In the genomic region with DNA sequence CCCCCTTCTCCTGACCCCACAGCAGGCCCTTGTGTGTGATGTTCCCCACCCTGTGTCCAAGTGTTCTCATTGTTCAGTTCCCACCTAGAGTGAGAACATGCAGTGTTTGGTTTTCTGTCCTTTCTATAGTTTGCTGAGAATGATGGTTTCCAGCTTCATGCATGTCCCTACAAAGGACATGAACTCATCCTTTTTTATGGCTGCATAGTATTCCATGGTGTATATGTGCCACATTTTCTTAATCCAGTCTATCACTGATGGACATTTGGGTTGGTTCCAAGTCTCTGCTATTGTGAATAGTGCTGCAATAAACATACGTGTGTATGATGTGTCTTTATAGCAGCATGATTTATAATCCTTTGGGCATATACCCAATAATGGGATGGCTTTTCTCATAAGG, we compare ENCODE assay signal across 4 cellular contexts.
A peak's percentile ranks its signal among the peaks of the same experiment; 100 is the strongest.
DNase-seq lines count a peak whose midpoint lies in the region; ATAC-seq and TF ChIP-seq lines count a peak whose summit lies in the region.
"Not testable (repeated sequence)": the region's sequence is repeated elsewhere in the genome, so short reads cannot be mapped to it uniquely, and the experiment has no call there.

No MANE protein-coding gene starts in this region.

- intact Hi-C loops in HCT116 (cut with micrococcal nuclease); IMR-90 (cut with micrococcal nuclease): not testable (repeated sequence)

- not testable (repeated sequence) for TF ChIP-seq POLR2A in HCT116 (IDR thresholded peaks at IDR 0.05; ENCODE audit: borderline replicate concordance, extremely low read depth, insufficient read depth, insufficient read length); IMR-90 (IDR thresholded peaks at IDR 0.05; ENCODE audit: low read depth, low read length)

- CTCF ChIA-PET in HCT116 (lab: Charles Lee); HEK293 (lab: Yijun Ruan, JAX); IMR-90 (lab: Yijun Ruan, JAX): not testable (repeated sequence)

- not testable (repeated sequence) for H3K79me1 ChIP-seq in IMR-90 (ENCODE audit: low read depth in 1 of 2, low read length in 2 of 2)

- H4K20me1 ChIP-seq in HCT116 (ENCODE audit: insufficient read depth); IMR-90 (ENCODE audit: insufficient read depth, low read length): not testable (repeated sequence)

- POLR2A ChIA-PET in HCT116 (lab: Charles Lee); HEK293 (lab: Yijun Ruan, JAX): not testable (repeated sequence)
- POLR2A ChIA-PET in IMR-90 (lab: Charles Lee; ENCODE audit: unreplicated experiment) = interaction anchor here (0.6 kb wide), 1 partner anchor 12 kb away, joined by 3 read pairs; no protein-coding TSS in a partner anchor

- ATAC-seq in HCT116; IMR-90 (ENCODE audit: low read depth): not testable (repeated sequence)

- H2BK20ac ChIP-seq in IMR-90 (ENCODE audit: low read depth, low read length) = not testable (repeated sequence)

- H3K18ac ChIP-seq in IMR-90 (ENCODE audit: low read depth, low read length) = not testable (repeated sequence)

- not testable (repeated sequence) for H3K36me3 ChIP-seq in HCT116 (ENCODE audit: control insufficient read depth in 1 of 2, insufficient read depth in 2 of 2, low read length in 2 of 2); HEK293 (ENCODE audit: control insufficient read depth in 2 of 2, insufficient read depth in 1 of 2, low read length in 2 of 2); IMR-90 (ENCODE audit: control insufficient read depth, insufficient read depth, low read length)

- not testable (repeated sequence) for H4K5ac ChIP-seq in IMR-90 (ENCODE audit: low read depth, low read length)

- H3K9me2 ChIP-seq in HCT116 (ENCODE audit: insufficient read depth) = not testable (repeated sequence)

- not testable (repeated sequence) for H3K4me2 ChIP-seq in HCT116 (ENCODE audit: low read length); IMR-90 (ENCODE audit: low read depth, low read length)

- not testable (repeated sequence) for H3K79me2 ChIP-seq in HCT116 (ENCODE audit: insufficient read depth, low read length)

- dilution Hi-C loops in IMR-90 (cut with HindIII; ENCODE audit: low sequenced_read_pairs, unreplicated experiment) = not testable (repeated sequence)

- H3K23ac ChIP-seq in IMR-90 (ENCODE audit: low read depth, low read length) = not testable (repeated sequence)

- H3K56ac ChIP-seq in IMR-90 (ENCODE audit: extremely low read depth, insufficient read depth, low read length) = not testable (repeated sequence)

- H3K4ac ChIP-seq in IMR-90 (ENCODE audit: low read depth, low read length) = not testable (repeated sequence)

- not testable (repeated sequence) for H3K9me3 ChIP-seq in HCT116 (ENCODE audit: control insufficient read depth in 1 of 2, insufficient read depth in 1 of 2, low read depth in 1 of 2, low read length in 2 of 2); HEK293 (ENCODE audit: control insufficient read depth, insufficient read depth, low read depth, low read length); IMR-90 (ENCODE audit: control insufficient read depth, insufficient read depth, low read length)

- H2BK5ac ChIP-seq in IMR-90 (ENCODE audit: low read depth, low read length, poor library complexity, severe bottlenecking) = not testable (repeated sequence)

- H2AK5ac ChIP-seq in IMR-90 (ENCODE audit: low read depth, low read length) = 0 out of 2 replicates have a peak overlapping the region, but pooled peaks have one; percentile 13

- TF ChIP-seq RAD21 in HCT116 (IDR thresholded peaks at IDR 0.05; ENCODE audit: low read depth); IMR-90 (IDR thresholded peaks at IDR 0.05; ENCODE audit: low read length): not testable (repeated sequence)

- H3K4me1 ChIP-seq in HCT116 (ENCODE audit: control insufficient read depth in 1 of 2, insufficient read depth in 2 of 2, low read length in 2 of 2) = peaks cover 0 to 16% of the 10 kb centered on the region in 2 experiments; a peak in 1 of 4 replicates
- not testable (repeated sequence) for H3K4me1 ChIP-seq in HEK293 (ENCODE audit: control insufficient read depth, insufficient read depth, low read length); IMR-90 (ENCODE audit: control insufficient read depth, insufficient read depth, low read length)

- peak overlapping the region; percentile 19 for H2AFZ ChIP-seq in HCT116 (ENCODE audit: low read depth, low read length, poor library complexity, severe bottlenecking)
- H2AFZ ChIP-seq in IMR-90 (replicated peaks; ENCODE audit: low read length, poor library complexity) = not testable (repeated sequence)

- TF ChIP-seq CTCF in HCT116 (IDR thresholded peaks at IDR 0.05 in 2 of 3, conservative IDR thresholded peaks at IDR 0.05 in 1 of 3; ENCODE audit: borderline replicate concordance in 1 of 3, insufficient read depth in 1 of 3, low read depth in 2 of 3, low read length in 2 of 3); HEK293 (tag by site-specific recombination; IDR thresholded peaks at IDR 0.05); IMR-90 (conservative IDR thresholded peaks at IDR 0.05; ENCODE audit: low read depth, low read length): not testable (repeated sequence)

- not testable (repeated sequence) for H3K14ac ChIP-seq in IMR-90 (replicated peaks; ENCODE audit: low read depth, low read length)

- RAD21 ChIA-PET in HCT116 (lab: Charles Lee; ENCODE audit: low non-redundant PET in 1 of 2, low total read pairs in 2 of 2, uncharacterized antibody in 2 of 2, unreplicated experiment in 2 of 2) = not testable (repeated sequence)

- H3K27ac Mint-ChIP-seq in activated naive CD4-positive, alpha-beta T cell treated with anti-CD3 and anti-CD28 coated beads, Interleukin-2, amount 50 U/mL, for 24 hours = peak overlapping the region; percentile 21

- H3K4me3 ChIP-seq in HCT116 (replicated peaks in 1 of 2; ENCODE audit: low read depth in 1 of 2, low read length in 2 of 2); HEK293 (ENCODE audit: low read depth, low read length); IMR-90 (ENCODE audit: insufficient read depth, low read depth, low read length): not testable (repeated sequence)

- not testable (repeated sequence) for H3K27me3 ChIP-seq in HCT116 (ENCODE audit: insufficient read depth, low read length); IMR-90 (ENCODE audit: control insufficient read depth, insufficient read depth, low read length)

- BruUV-seq in HCT116 (replicated peaks; lab: Mats Ljungman, UMichigan); IMR-90 (replicated peaks; lab: Mats Ljungman, UMichigan): not testable (repeated sequence)

- not testable (repeated sequence) for H3K27ac ChIP-seq in HCT116 (ENCODE audit: low read depth, low read length); HEK293 (ENCODE audit: extremely low read depth, low read depth, low read length); IMR-90 (ENCODE audit: insufficient read depth, low read length)

- not testable (repeated sequence) for H3K4me1 Mint-ChIP-seq in activated naive CD4-positive, alpha-beta T cell treated with anti-CD3 and anti-CD28 coated beads, Interleukin-2, amount 50 U/mL, for 24 hours

- H4K8ac ChIP-seq in IMR-90 (ENCODE audit: low read depth in 2 of 2, low read length in 2 of 2) = not testable (repeated sequence)

- H2AK9ac ChIP-seq in IMR-90 (replicated peaks; ENCODE audit: low read depth, low read length, poor library complexity) = not testable (repeated sequence)

- not testable (repeated sequence) for H4K91ac ChIP-seq in IMR-90 (ENCODE audit: insufficient read depth, low read depth, low read length)

- not testable (repeated sequence) for H3K4me3 Mint-ChIP-seq in activated naive CD4-positive, alpha-beta T cell treated with anti-CD3 and anti-CD28 coated beads, Interleukin-2, amount 50 U/mL, for 24 hours

- DNase-seq in HCT116 (ENCODE audit: low read depth, low spot score); IMR-90: not testable (repeated sequence)

- no CpG with 5 or more reads among the region's 1 CpG for WGBS in IMR-90 (ENCODE audit: extremely low coverage in 2 of 2, insufficient read length in 1 of 2), 2 experiments

- not testable (repeated sequence) for H3K27me3 Mint-ChIP-seq in activated naive CD4-positive, alpha-beta T cell treated with anti-CD3 and anti-CD28 coated beads, Interleukin-2, amount 50 U/mL, for 24 hours

- H3K9me1 ChIP-seq in IMR-90 (ENCODE audit: insufficient read depth, low read length) = not testable (repeated sequence)

- H2BK120ac ChIP-seq in IMR-90 (ENCODE audit: low read depth, low read length) = not testable (repeated sequence)

- H3K36me3 Mint-ChIP-seq in activated naive CD4-positive, alpha-beta T cell treated with anti-CD3 and anti-CD28 coated beads, Interleukin-2, amount 50 U/mL, for 24 hours = not testable (repeated sequence)

- H3K9ac ChIP-seq in HCT116 (ENCODE audit: low read length); IMR-90 (ENCODE audit: low read depth, low read length): not testable (repeated sequence)

- not testable (repeated sequence) for H2BK15ac ChIP-seq in IMR-90 (ENCODE audit: low read depth, low read length)

- not testable (repeated sequence) for H3K9me3 Mint-ChIP-seq in activated naive CD4-positive, alpha-beta T cell treated with anti-CD3 and anti-CD28 coated beads, Interleukin-2, amount 50 U/mL, for 24 hours

- in situ Hi-C loops in IMR-90 (cut with MboI; ENCODE audit: low sequenced_read_pairs) = not testable (repeated sequence)

TF ChIP-seq in HEK293, 187 proteins besides CTCF, POLR2A, EP300 and RAD21:
- TF ChIP-seq ZNF146 (tag by site-specific recombination; IDR thresholded peaks at IDR 0.05) = peak; percentile 94
- TF ChIP-seq, protein P1, sequence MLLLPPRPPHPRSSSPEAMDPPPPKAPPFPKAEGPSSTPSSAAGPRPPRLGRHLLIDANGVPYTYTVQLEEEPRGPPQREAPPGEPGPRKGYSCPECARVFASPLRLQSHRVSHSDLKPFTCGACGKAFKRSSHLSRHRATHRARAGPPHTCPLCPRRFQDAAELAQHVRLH (tag by site-specific recombination; IDR thresholded peaks at IDR 0.05) = peak; percentile 81; the same call in 1 of the 2 replicates
